In the genomic region with DNA sequence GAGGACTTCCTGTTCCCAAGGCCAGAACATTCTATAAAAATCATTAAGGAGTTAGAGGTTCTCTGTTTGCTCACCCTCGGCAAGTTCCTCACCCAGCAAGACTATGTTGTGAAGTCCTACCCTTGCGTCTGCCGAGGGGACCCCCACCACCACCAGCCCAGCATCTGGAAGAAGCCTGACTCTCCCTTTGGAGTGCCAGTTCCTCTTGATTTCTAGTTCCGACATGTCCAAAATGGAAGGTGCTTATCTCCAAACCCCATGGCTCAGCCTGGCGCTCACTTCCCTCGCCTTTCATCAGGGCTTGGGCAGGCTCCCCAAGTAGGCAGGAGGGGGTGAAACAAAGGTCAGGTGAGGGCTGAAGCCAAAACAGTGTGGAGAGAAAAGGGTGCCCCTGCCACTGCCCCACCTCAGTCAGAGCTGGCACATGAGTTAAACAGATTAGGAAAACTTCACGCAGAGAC, we compare ENCODE assay signal across 16 cellular contexts. TPM values are rescaled to one million over a fixed set of nuclear protein-coding genes. Genes with fewer than 3 reads are reported as not detected.
DNase-seq lines count a peak whose midpoint lies in the region; ATAC-seq, FAIRE-seq and TF ChIP-seq lines count a peak whose summit lies in the region.
"Had no signal": no experiment of that assay in that cellular context is flagged by ENCODE, and none has a peak within 500 bp of the region (broad histone marks: within the 10 kb centered on the region; RNA-seq: fewer than 3 reads in every experiment).

No MANE protein-coding gene starts in this region.

- H3K27ac ChIP-seq in A549, result peak overlapping the region; percentile 94 to 98
- H3K27ac ChIP-seq in mesenchymal stem cell (ENCODE audit: low read length, poor library complexity, severe bottlenecking), result no peak overlapping the region
- H3K27ac ChIP-seq: upper lobe of left lung had no signal

- H2BK5ac ChIP-seq in mesenchymal stem cell (ENCODE audit: low read depth, low read length, poor library complexity, severe bottlenecking), result no peak overlapping the region

- no peaks in the 10 kb centered on the region for H3K9me3 ChIP-seq in A549
- H3K9me3 ChIP-seq in mesenchymal stem cell (ENCODE audit: control insufficient read depth, low read length), result no peaks in the 10 kb centered on the region
- H3K9me3 ChIP-seq: upper lobe of left lung had no signal

- H2AFZ ChIP-seq in mesenchymal stem cell (ENCODE audit: low read depth, low read length), result no peak overlapping the region
- H2AFZ ChIP-seq: PC-9 had no signal

- no peak for TF ChIP-seq RAD21 in A549 (conservative IDR thresholded peaks at IDR 0.05 in 1 of 2, IDR thresholded peaks at IDR 0.05 in 1 of 2)

- H3K79me1 ChIP-seq in mesenchymal stem cell (replicated peaks; ENCODE audit: low read length, poor library complexity, severe bottlenecking), result peaks cover 2% of the 10 kb centered on the region

- H4K91ac ChIP-seq in mesenchymal stem cell (ENCODE audit: low read length), result peak overlapping the region; percentile 78

- H3K4me1 ChIP-seq in A549 (peaks cover 96% of the 10 kb centered on the region), mesenchymal stem cell (ENCODE audit: control insufficient read depth, insufficient read depth, low read depth, low read length) (peaks cover 15% of the 10 kb centered on the region)

- DNase-seq in A549 (ENCODE audit: low read depth in 1 of 2, low spot score in 1 of 2) (no peak), HFFc6 (no peak), mesenchymal stem cell (no peak), GF-D8 (lab: John Stamatoyannopoulos, UW) (no peak)
- no peak for DNase-seq in activated naive CD8-positive, alpha-beta T cell treated with anti-CD3 and anti-CD28 coated beads, Interleukin-2, amount 10 ng/mL, durations not matched to agents 7 days and 5 days
- DNase-seq: activated CD4-positive, alpha-beta T cell treated with anti-CD3 and anti-CD28 coated beads for 1 hour; brain microvascular endothelial cell; PC-9; retina; stimulated activated CD8-positive, alpha-beta memory T cell treated with anti-CD3 and anti-CD28 coated beads, Interleukin-4, amount 100 ng/mL, for 48 hours had no signal

- no peak overlapping the region for H3K4me3 Mint-ChIP-seq in HFFc6
- H3K4me3 Mint-ChIP-seq in activated naive CD8-positive, alpha-beta T cell treated with anti-CD3 and anti-CD28 coated beads, Interleukin-2, amount 10 ng/mL, durations not matched to agents 7 days and 5 days, result peak overlapping the region; percentile 76

- no peak overlapping the region for H3K9ac ChIP-seq in mesenchymal stem cell (ENCODE audit: low read length)

- peak overlapping the region; percentile 73 for H2AK5ac ChIP-seq in mesenchymal stem cell (ENCODE audit: low read length, severe bottlenecking)

- POLR2A ChIA-PET in A549 (lab: Yijun Ruan, JAX), result interaction anchor here (7.5 kb wide), 1 partner anchor 38 kb away, joined by 367 read pairs; a partner anchor contains a TSS
- POLR2A ChIA-PET in activated naive CD8-positive, alpha-beta T cell treated with anti-CD3 and anti-CD28 coated beads, Interleukin-2, amount 10 ng/mL, durations not matched to agents 7 days and 5 days (lab: Charles Lee), result interaction anchor here (32.3 kb wide), 1 partner anchor 38 kb away, joined by 734 read pairs; a partner anchor contains a TSS

- H3K4me3 ChIP-seq in A549, result no peak overlapping the region
- H3K4me3 ChIP-seq in mesenchymal stem cell (ENCODE audit: insufficient read depth in 1 of 2, low read depth in 1 of 2, low read length in 2 of 2), result no peak overlapping the region
- H3K4me3 ChIP-seq: PC-9, upper lobe of left lung had no signal

- H3K27me3 ChIP-seq in mesenchymal stem cell (ENCODE audit: control insufficient read depth in 1 of 2, insufficient read depth in 1 of 2, low read length in 2 of 2), result no peaks in the 10 kb centered on the region
- H3K27me3 ChIP-seq: brain microvascular endothelial cell, upper lobe of left lung had no signal

- H3K4ac ChIP-seq in mesenchymal stem cell (ENCODE audit: low read depth in 1 of 2, low read length in 2 of 2), result peak overlapping the region in 1 of 2 experiments; percentile 60

- no peaks in the 10 kb centered on the region for H3K9me3 Mint-ChIP-seq in HFFc6
- no peaks in the 10 kb centered on the region for H3K9me3 Mint-ChIP-seq in activated naive CD8-positive, alpha-beta T cell treated with anti-CD3 and anti-CD28 coated beads, Interleukin-2, amount 10 ng/mL, durations not matched to agents 7 days and 5 days

- peak overlapping the region; percentile 11 to 13 for H3K18ac ChIP-seq in mesenchymal stem cell (ENCODE audit: low read depth in 1 of 2, low read length in 2 of 2)

- H3K27me3 Mint-ChIP-seq in HFFc6 (ENCODE audit: insufficient read depth), result no peaks in the 10 kb centered on the region; the same call in 1 of the 2 replicates
- no peaks in the 10 kb centered on the region for H3K27me3 Mint-ChIP-seq in activated naive CD8-positive, alpha-beta T cell treated with anti-CD3 and anti-CD28 coated beads, Interleukin-2, amount 10 ng/mL, durations not matched to agents 7 days and 5 days
- H3K27me3 Mint-ChIP-seq: B cell had no signal

- H3K4me2 ChIP-seq in A549 (no peak overlapping the region), mesenchymal stem cell (ENCODE audit: low read length, poor library complexity, severe bottlenecking) (no peak overlapping the region)
- H3K4me2 ChIP-seq: PC-9 had no signal

- H3K27ac Mint-ChIP-seq in HFFc6, result peak overlapping the region; percentile 84
- H3K27ac Mint-ChIP-seq in activated naive CD8-positive, alpha-beta T cell treated with anti-CD3 and anti-CD28 coated beads, Interleukin-2, amount 10 ng/mL, durations not matched to agents 7 days and 5 days, result peak overlapping the region; percentile 91

- no peak overlapping the region for H3K14ac ChIP-seq in mesenchymal stem cell (ENCODE audit: low read length in 2 of 2)

- peaks cover 78% of the 10 kb centered on the region for H3K4me1 Mint-ChIP-seq in HFFc6 (ENCODE audit: low read depth)
- H3K4me1 Mint-ChIP-seq in activated naive CD8-positive, alpha-beta T cell treated with anti-CD3 and anti-CD28 coated beads, Interleukin-2, amount 10 ng/mL, durations not matched to agents 7 days and 5 days, result peaks cover 63% of the 10 kb centered on the region

- TF ChIP-seq CTCF in A549 (IDR thresholded peaks at IDR 0.05) (no peak), HFFc6 (IDR thresholded peaks at IDR 0.05) (no peak)

- TF ChIP-seq POLR2A in A549 (IDR thresholded peaks at IDR 0.05; ENCODE audit: low read length), result no peak

- ATAC-seq in A549, result no peak
- ATAC-seq in activated naive CD8-positive, alpha-beta T cell treated with anti-CD3 and anti-CD28 coated beads, Interleukin-2, amount 10 ng/mL, durations not matched to agents 7 days and 5 days (ENCODE audit: low read depth), result no peak
- ATAC-seq in GM18907 (IDR thresholded peaks at IDR 0.05; ENCODE audit: unreplicated experiment), result no peak
- no peak for ATAC-seq in HG02623 (IDR thresholded peaks at IDR 0.05; ENCODE audit: unreplicated experiment)
- no peak for ATAC-seq in GM21515 (IDR thresholded peaks at IDR 0.05; ENCODE audit: unreplicated experiment)

- CTCF ChIA-PET in A549 (lab: Yijun Ruan, JAX), result interaction anchor here (3.0 to 15.9 kb wide), 2 partner anchors 27 to 38 kb away, joined by 17 to 445 read pairs; a partner anchor contains a TSS

- no peak overlapping the region for H2BK120ac ChIP-seq in mesenchymal stem cell (ENCODE audit: low read depth, low read length)

- peak overlapping the region; percentile 31 for H2BK15ac ChIP-seq in mesenchymal stem cell (ENCODE audit: low read depth, poor library complexity, severe bottlenecking)

- H3K36me3 ChIP-seq in mesenchymal stem cell (ENCODE audit: control insufficient read depth in 1 of 2, insufficient read depth in 2 of 2, low read depth in 1 of 2, low read length in 2 of 2), result no peaks in the 10 kb centered on the region
- H3K36me3 ChIP-seq: brain microvascular endothelial cell, upper lobe of left lung had no signal

- peak overlapping the region; percentile 29 for H4K8ac ChIP-seq in mesenchymal stem cell (ENCODE audit: low read length)

- WGBS in A549 (ENCODE audit: missing lambda C conversion rate), result 90% methylated on average over 7 of the region's 7 CpGs
- WGBS in mesenchymal stem cell, result 99% methylated on average over 7 of the region's 7 CpGs

- H3K23ac ChIP-seq in mesenchymal stem cell (ENCODE audit: low read length in 2 of 2), result no peak overlapping the region

- no peaks in the 10 kb centered on the region for H3K36me3 Mint-ChIP-seq in HFFc6 (ENCODE audit: low read depth)
- no peaks in the 10 kb centered on the region for H3K36me3 Mint-ChIP-seq in activated naive CD8-positive, alpha-beta T cell treated with anti-CD3 and anti-CD28 coated beads, Interleukin-2, amount 10 ng/mL, durations not matched to agents 7 days and 5 days

- TF ChIP-seq EP300 in A549 (IDR thresholded peaks at IDR 0.05), result no peak

- H2BK12ac ChIP-seq in mesenchymal stem cell (ENCODE audit: low read length in 2 of 2), result peak overlapping the region; percentile 28 to 59

- no peak for FAIRE-seq in A549 (lab: Jason Lieb, UNC)

TF ChIP-seq in A549, 52 proteins besides CTCF, POLR2A, EP300 and RAD21:
- TF ChIP-seq HDAC2 (IDR thresholded peaks at IDR 0.05) (no peak), CHD2 (IDR thresholded peaks at IDR 0.05; ENCODE audit: low read length, partially characterized antibody) (no peak), ZFP36 (IDR thresholded peaks at IDR 0.05; ENCODE audit: borderline replicate concordance, partially characterized antibody) (no peak), SMC3 (IDR thresholded peaks at IDR 0.05) (no peak), EHF (CRISPR knock-in tag; IDR thresholded peaks at IDR 0.05) (0 out of 2 replicates have a peak, but pooled peaks have one; percentile 7)

RNA-seq across cellular contexts. Expression of a gene that starts 41.1 kb away (rescaled TPM):
- 160 and 171 TPM in 2 replicates for polyA plus RNA-seq in A549 (2011; rRNA removed)
- 90.0 and 114 TPM in 2 replicates for polyA plus RNA-seq in A549 (2012; cell fraction: cytosol; rRNA removed)
- polyA plus RNA-seq in A549 (2012; cell fraction: nucleus; rRNA removed), result 210 and 265 TPM in 2 replicates
- polyA plus RNA-seq in A549 (2017; fragmentation: RNase III; extraction: RNeasy Plus Mini Kit Qiagen cat#74134 plus additional on column Dnase treatment), result 65.7 to 105 TPM (median 102 TPM) in 3 replicates
- 221 and 248 TPM in 2 replicates for polyA minus RNA-seq in A549 (2011; rRNA and poly(A)+ RNA removed)
- total RNA-seq in HFFc6 (2021; fragmentation: NEBNext Ultra II Directional; extraction: Animal tissue kit (Norgen Biotek cat#: 25700)), result 10 to 100 TPM; 10.2 to 11.8 (median 10.7) TPM
- total RNA-seq in activated naive CD8-positive, alpha-beta T cell treated with anti-CD3 and anti-CD28 coated beads, Interleukin-2, amount 10 ng/mL, durations not matched to agents 7 days and 5 days, result 100 to 1,000 TPM; 208 to 225 TPM
- polyA plus RNA-seq in mesenchymal stem cell (2013, experiment 1 of 2), result 88.3 TPM
- 79.7 TPM for polyA plus RNA-seq in mesenchymal stem cell (2013, experiment 2 of 2)
- polyA plus RNA-seq: neural cell had no signal

Comparison
In these comparisons a context has a peak if more than half of its experiments do, and no peak if none do; other contexts are left out.
1. RNA of a gene that starts 41.1 kb away (total RNA-seq): 208 to 225 TPM in activated naive CD8-positive, alpha-beta T cell treated with anti-CD3 and anti-CD28 coated beads, Interleukin-2, amount 10 ng/mL, durations not matched to agents 7 days and 5 days; 10.2 to 11.8 TPM in HFFc6; every median in the first group is over 10 times any median in the second.